Comparison of ENCODE assay signal across 10 cellular contexts in the genomic region with DNA sequence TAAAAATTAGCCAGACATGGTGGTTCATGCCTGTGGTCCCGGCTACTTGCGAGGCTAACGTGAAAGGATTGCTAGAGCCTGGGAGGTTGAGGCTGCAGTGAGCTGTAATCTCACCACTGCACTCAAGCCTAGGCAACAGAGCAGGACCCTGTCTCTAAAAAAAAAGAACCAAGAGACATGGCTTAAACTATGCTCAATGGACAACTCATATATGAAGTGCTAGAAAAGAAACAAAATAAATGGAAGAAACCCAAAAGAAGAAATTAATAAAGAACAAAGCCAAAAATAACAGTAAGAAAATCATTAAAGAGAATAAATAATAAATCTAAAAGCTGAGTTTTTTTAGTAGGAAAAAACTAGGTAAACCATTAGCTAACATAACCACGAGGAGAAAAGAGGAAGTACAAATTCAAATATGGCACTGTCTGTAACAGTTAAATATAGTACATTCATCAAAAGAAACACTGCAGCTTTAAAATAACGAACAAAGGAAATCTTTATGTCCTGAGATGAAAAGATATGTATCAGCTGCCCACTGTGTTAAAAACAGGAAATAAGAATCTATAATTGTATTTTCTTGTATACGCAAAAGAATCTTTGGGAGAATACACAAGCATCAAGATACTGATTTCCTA. TPM values are rescaled to one million over a fixed set of nuclear protein-coding genes. Genes with fewer than 3 reads are reported as not detected.
DNase-seq lines count a peak whose midpoint lies in the region; ATAC-seq, FAIRE-seq and TF ChIP-seq lines count a peak whose summit lies in the region.
"Had no signal": no experiment of that assay in that cellular context is flagged by ENCODE, and none has a peak within 500 bp of the region (broad histone marks: within the 10 kb centered on the region; RNA-seq: fewer than 3 reads in every experiment).

No MANE protein-coding gene starts in this region.

- CTCF ChIA-PET in naive thymus-derived CD4-positive, alpha-beta T cell (lab: Charles Lee) = interaction anchor here (0.6 to 1.6 kb wide), 3 partner anchors 13 to 635 kb away, joined by 3 to 4 read pairs (median 3); no protein-coding TSS in a partner anchor

- H3K36me3 ChIP-seq in OCI-LY3 (replicated peaks; ENCODE audit: low read depth, low read length) = peaks cover 20% of the 10 kb centered on the region
- H3K36me3 ChIP-seq in naive thymus-derived CD4-positive, alpha-beta T cell (ENCODE audit: control insufficient read depth in 2 of 3, insufficient read depth in 3 of 3, low read length in 3 of 3) = peaks cover 0 to 28% (median 10%) of the 10 kb centered on the region in 3 experiments

- intact Hi-C loops in naive thymus-derived CD4-positive, alpha-beta T cell (cut with micrococcal nuclease) = no loop called here
- intact Hi-C loops in sciatic nerve (cut with DNase I) = no loop called here

- H3K27me3 Mint-ChIP-seq in naive thymus-derived CD4-positive, alpha-beta T cell = no peaks in the 10 kb centered on the region

- peak overlapping the region; percentile 19; the same call in 1 of the 2 replicates for H3K9ac ChIP-seq in OCI-LY3 (ENCODE audit: low read length)

- H3K4me1 Mint-ChIP-seq in naive thymus-derived CD4-positive, alpha-beta T cell = peaks cover 6 to 26% (median 21%) of the 10 kb centered on the region in 7 donors

- no peaks in the 10 kb centered on the region for H4K20me1 ChIP-seq in OCI-LY3 (ENCODE audit: insufficient read depth, low read length)

- FAIRE-seq in GM18507 (lab: Jason Lieb, UNC) = peak; percentile 72

- TF ChIP-seq CTCF in OCI-LY3 (IDR thresholded peaks at IDR 0.05; ENCODE audit: low read depth, low read length) = no peak

- POLR2A ChIA-PET in naive thymus-derived CD4-positive, alpha-beta T cell (lab: Charles Lee) = no interaction called here

- ATAC-seq in HG02763 (IDR thresholded peaks at IDR 0.05; ENCODE audit: unreplicated experiment) (peak; percentile 47), sciatic nerve (no peak)
- no peak for ATAC-seq in naive thymus-derived CD4-positive, alpha-beta T cell
- ATAC-seq: body of pancreas had no signal

- H3K36me3 Mint-ChIP-seq in naive thymus-derived CD4-positive, alpha-beta T cell = peaks cover 5 to 46% (median 20%) of the 10 kb centered on the region in 5 donors

- H3K27ac ChIP-seq in OCI-LY3 (ENCODE audit: low read length) = peak overlapping the region; percentile 73
- H3K27ac ChIP-seq in naive thymus-derived CD4-positive, alpha-beta T cell (ENCODE audit: low read depth, low read length) = no peak overlapping the region

- peak overlapping the region; percentile 53 for H3K4me2 ChIP-seq in OCI-LY3 (ENCODE audit: low read length)

- H3K9me3 ChIP-seq in OCI-LY3 (ENCODE audit: insufficient read depth, low read length) = no peaks in the 10 kb centered on the region
- H3K9me3 ChIP-seq in naive thymus-derived CD4-positive, alpha-beta T cell (ENCODE audit: control insufficient read depth in 2 of 3, low read length in 3 of 3) = no peaks in the 10 kb centered on the region
- H3K9me3 ChIP-seq: body of pancreas had no signal

- peak overlapping the region in 6 of 10 donors; percentile 18 to 53 (median 35) for H3K4me3 Mint-ChIP-seq in naive thymus-derived CD4-positive, alpha-beta T cell

- H2AFZ ChIP-seq in OCI-LY3 (ENCODE audit: low read depth, low read length) = no peak overlapping the region

- no peak overlapping the region for H3K4me3 ChIP-seq in OCI-LY3 (ENCODE audit: low read length)
- H3K4me3 ChIP-seq in naive thymus-derived CD4-positive, alpha-beta T cell (ENCODE audit: low read length) = no peak overlapping the region
- H3K4me3 ChIP-seq: body of pancreas had no signal

- no peaks in the 10 kb centered on the region for H3K27me3 ChIP-seq in OCI-LY3 (ENCODE audit: low read depth, low read length)
- H3K27me3 ChIP-seq in naive thymus-derived CD4-positive, alpha-beta T cell (ENCODE audit: control insufficient read depth in 2 of 2, insufficient read depth in 2 of 2, low read length in 2 of 2) = no peaks in the 10 kb centered on the region
- H3K27me3 ChIP-seq: body of pancreas had no signal

- peak; percentile 38 for DNase-seq in GM18507 (ENCODE audit: extremely low spot score, insufficient read length, low read depth)
- DNase-seq in naive thymus-derived CD4-positive, alpha-beta T cell = no peak
- DNase-seq in SK-N-DZ (ENCODE audit: low spot score) = no peak
- no peak for DNase-seq in GM19238 (ENCODE audit: insufficient read length, low spot score)
- DNase-seq in sciatic nerve (ENCODE audit: low spot score) = no peak
- no peak for DNase-seq in activated CD8-positive, alpha-beta memory T cell treated with anti-CD3 and anti-CD28 coated beads, Interleukin-2, amount 50 U/mL, for 48 hours
- DNase-seq: body of pancreas, NCI-H2081 treated with DMSO at 0.1 percent for 48 hours had no signal

- peak overlapping the region in 7 of 9 donors; percentile 24 to 78 (median 69) for H3K27ac Mint-ChIP-seq in naive thymus-derived CD4-positive, alpha-beta T cell

- H3K9me3 Mint-ChIP-seq in naive thymus-derived CD4-positive, alpha-beta T cell = no peaks in the 10 kb centered on the region

- H3K79me2 ChIP-seq in OCI-LY3 (ENCODE audit: low read length) = no peaks in the 10 kb centered on the region; the same call in 1 of the 2 replicates

- H3K4me1 ChIP-seq in OCI-LY3 (ENCODE audit: low read length) = peaks cover 22% of the 10 kb centered on the region
- H3K4me1 ChIP-seq in naive thymus-derived CD4-positive, alpha-beta T cell (ENCODE audit: control insufficient read depth in 2 of 2, insufficient read depth in 2 of 2, low read length in 2 of 2) = peaks cover 6 to 10% of the 10 kb centered on the region in 2 donors

RNA-seq across cellular contexts. Expression of a gene that starts 48.7 kb away (rescaled TPM):
- 10 to 100 TPM; 27.2 to 40.5 (median 36.3) TPM for total RNA-seq in naive thymus-derived CD4-positive, alpha-beta T cell
- 10 to 100 TPM in 1 of 2 donors, 1 to 10 TPM in 1; 9.0 to 10.6 TPM for polyA plus RNA-seq in naive thymus-derived CD4-positive, alpha-beta T cell
- 18.7 and 19.1 TPM in 2 replicates for polyA plus RNA-seq in SK-N-DZ (2014; cell fraction: cytosol; rRNA removed)
- 14.9 and 17.6 TPM in 2 replicates for polyA plus RNA-seq in SK-N-DZ (2014; cell fraction: nucleus; rRNA removed)
- total RNA-seq in sciatic nerve = 29.4 TPM
